In the genomic region with DNA sequence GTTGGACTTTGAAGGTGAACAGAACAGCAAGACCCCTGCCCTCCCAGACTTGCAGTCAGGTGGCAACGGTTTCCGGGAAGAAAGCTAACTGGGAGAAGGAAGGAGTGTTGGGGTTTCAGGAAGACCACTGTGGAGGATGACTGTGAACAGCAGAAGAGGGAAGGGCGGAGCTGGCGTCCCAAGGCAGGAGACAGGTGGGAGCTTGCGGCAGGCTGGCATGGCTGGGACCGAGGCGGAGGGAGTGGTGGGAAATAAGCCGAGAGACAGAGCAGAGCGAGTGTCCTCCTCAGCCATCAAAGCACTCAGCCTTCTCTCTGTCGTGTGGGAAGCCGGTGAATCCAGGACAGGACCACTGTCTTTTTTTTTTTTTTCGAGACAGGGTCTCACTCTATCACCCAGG, we compare ENCODE assay signal across 18 cellular contexts.
"Had no signal": no experiment of that assay in that cellular context is flagged by ENCODE, and none has a peak within 500 bp of the region (broad histone marks: within the 10 kb centered on the region; RNA-seq: fewer than 3 reads in every experiment).

No MANE protein-coding gene starts in this region.

- H3K27ac ChIP-seq: colonic mucosa, hepatocyte, neutrophil, right atrium auricular region, tibial artery, upper lobe of left lung, uterus had no signal

- H3K36me3 ChIP-seq: colonic mucosa, neutrophil, right atrium auricular region, tibial artery, upper lobe of left lung, uterus had no signal

- H3K27me3 ChIP-seq: colonic mucosa, hepatocyte, right atrium auricular region, tibial artery, upper lobe of left lung, uterus had no signal

- H3K27me3 Mint-ChIP-seq: naive thymus-derived CD8-positive, alpha-beta T cell had no signal

- H3K9me3 ChIP-seq: colonic mucosa, neutrophil, right atrium auricular region, tibial artery, upper lobe of left lung, uterus had no signal

- H3K4me3 ChIP-seq: colonic mucosa, hepatocyte, lung, right atrium auricular region, tibial artery, upper lobe of left lung, uterus had no signal

- ATAC-seq: left cardiac atrium; left ventricle myocardium superior; naive thymus-derived CD8-positive, alpha-beta T cell had no signal

- H3K9me3 Mint-ChIP-seq: naive thymus-derived CD8-positive, alpha-beta T cell had no signal

- H3K4me1 ChIP-seq: colonic mucosa, uterus had no signal

- DNase-seq: colonic mucosa; dermis blood vessel endothelial cell; foreskin melanocyte; kidney; left cardiac atrium; left ventricle myocardium superior; mesendoderm; naive thymus-derived CD8-positive, alpha-beta T cell; small intestine; stimulated activated CD4-positive, alpha-beta T cell treated with anti-CD3 and anti-CD28 coated beads, Interleukin-12 subunit alpha, Interleukin-12 subunit beta, amount 100 ng/mL, for 4 hours; stimulated activated naive CD4-positive, alpha-beta T cell treated with Interleukin-2 at 50 U/mL for 16 hours; tibial artery; upper lobe of left lung; uterus had no signal
